In genomic region chr9:35907732-35908483, GRCh38 we compare ENCODE assay signal across 8 cellular contexts. TPM values are rescaled to one million over a fixed set of nuclear protein-coding genes. Genes with fewer than 3 reads are reported as not detected.
DNase-seq lines count a peak whose midpoint lies in the region; ATAC-seq and TF ChIP-seq lines count a peak whose summit lies in the region.

No MANE protein-coding gene starts in this region.

- H3K4me1 Mint-ChIP-seq in activated CD8-positive, alpha-beta T cell treated with anti-CD3 and anti-CD28 coated beads for 36 hours (ENCODE audit: low read depth) = peaks cover 50% of the 10 kb centered on the region

- H3K27me3 Mint-ChIP-seq in activated CD8-positive, alpha-beta T cell treated with anti-CD3 and anti-CD28 coated beads for 36 hours = peaks cover under 1% of the 10 kb centered on the region

- H3K9me3 Mint-ChIP-seq in activated CD8-positive, alpha-beta T cell treated with anti-CD3 and anti-CD28 coated beads for 36 hours = no peaks in the 10 kb centered on the region

- POLR2A ChIA-PET in activated CD8-positive, alpha-beta T cell treated with anti-CD3 and anti-CD28 coated beads for 36 hours (lab: Charles Lee) = no interaction called here

- H3K27me3 ChIP-seq in cardiac muscle cell (no peaks in the 10 kb centered on the region), prostate gland (replicated peaks; ENCODE audit: insufficient read depth) (no peaks in the 10 kb centered on the region)

- no peak overlapping the region for H3K4me3 Mint-ChIP-seq in activated CD8-positive, alpha-beta T cell treated with anti-CD3 and anti-CD28 coated beads for 36 hours

- H3K4me1 ChIP-seq in cardiac muscle cell (ENCODE audit: low read depth) (peaks cover 34% of the 10 kb centered on the region), prostate gland (replicated peaks) (peaks cover 46% of the 10 kb centered on the region)

- H3K4me3 ChIP-seq in cardiac muscle cell (no peak overlapping the region), prostate gland (no peak overlapping the region)

- no peak for TF ChIP-seq CTCF in activated CD8-positive, alpha-beta T cell treated with anti-CD3 and anti-CD28 coated beads for 36 hours (IDR thresholded peaks at IDR 0.05)
- TF ChIP-seq CTCF in cardiac muscle cell (IDR thresholded peaks at IDR 0.05; ENCODE audit: low read depth, low read length) (no peak), prostate gland (IDR thresholded peaks at IDR 0.05) (no peak)

- TF ChIP-seq POLR2A in prostate gland (IDR thresholded peaks at IDR 0.05) = no peak

- peak; percentile 93 for DNase-seq in Caki2 (ENCODE audit: low read depth)
- DNase-seq in LoVo (ENCODE audit: low spot score) = peak; percentile 72
- DNase-seq in activated CD8-positive, alpha-beta T cell treated with anti-CD3 and anti-CD28 coated beads for 36 hours = no peak
- peak; percentile 58 to 94 for DNase-seq in cardiac muscle cell (ENCODE audit: low read depth in 1 of 2, low spot score in 1 of 2)
- DNase-seq in prostate gland (ENCODE audit: low spot score) = peak; percentile 28

- intact Hi-C loops in activated CD8-positive, alpha-beta T cell treated with anti-CD3 and anti-CD28 coated beads for 36 hours (cut with micrococcal nuclease) = loop anchor here (5.0 kb wide), 1 partner anchor 34 kb away; no protein-coding TSS in a partner anchor
- intact Hi-C loops in prostate gland (cut with DNase I) = no loop called here

- CTCF ChIA-PET in activated CD8-positive, alpha-beta T cell treated with anti-CD3 and anti-CD28 coated beads for 36 hours (lab: Charles Lee) = interaction anchor here (0.6 to 5.9 kb wide), 5 partner anchors 11 to 47 kb away, joined by 3 to 147 read pairs (median 4); no protein-coding TSS in a partner anchor

- H3K27ac ChIP-seq in cardiac muscle cell (peak overlapping the region; percentile 63), prostate gland (peak overlapping the region; percentile 79 to 81)

- H3K9me3 ChIP-seq in cardiac muscle cell (ENCODE audit: low read depth) = no peaks in the 10 kb centered on the region
- H3K9me3 ChIP-seq in prostate gland = no peaks in the 10 kb centered on the region

- 42% methylated on average over 13 of the region's 13 CpGs for WGBS in prostate gland

- ATAC-seq in activated CD8-positive, alpha-beta T cell treated with anti-CD3 and anti-CD28 coated beads for 36 hours = peak; percentile 26
- ATAC-seq in HG03196 (IDR thresholded peaks at IDR 0.05; ENCODE audit: unreplicated experiment) (no peak), HG02852 (IDR thresholded peaks at IDR 0.05; ENCODE audit: unreplicated experiment) (no peak), GM21423 (IDR thresholded peaks at IDR 0.05; ENCODE audit: unreplicated experiment) (no peak)

- H3K27ac Mint-ChIP-seq in activated CD8-positive, alpha-beta T cell treated with anti-CD3 and anti-CD28 coated beads for 36 hours = no peak overlapping the region

- H3K36me3 ChIP-seq in cardiac muscle cell = no peaks in the 10 kb centered on the region
- H3K36me3 ChIP-seq in prostate gland = no peaks in the 10 kb centered on the region

- in situ Hi-C loops in Caki2 (cut with HindIII; ENCODE audit: low pct_unique_long_range_greater_than_20kb, low sequenced_read_pairs) = no loop called here

- H3K36me3 Mint-ChIP-seq in activated CD8-positive, alpha-beta T cell treated with anti-CD3 and anti-CD28 coated beads for 36 hours (ENCODE audit: low read depth) = no peaks in the 10 kb centered on the region

RNA-seq across cellular contexts. Expression of gene SPAAR, which starts 1.4 kb away (rescaled TPM):
- not detected in 2 replicates for total RNA-seq in Caki2 (2014; rRNA removed; shearing (Covaris generic); ENCODE audit: low replicate concordance)
- not detected for total RNA-seq in activated CD8-positive, alpha-beta T cell treated with anti-CD3 and anti-CD28 coated beads for 36 hours
- 0.07 and 0.09 TPM in 2 replicates for total RNA-seq in cardiac muscle cell
- polyA plus RNA-seq in cardiac muscle cell = 0.15 TPM in 1 of 2 replicates, not detected in the other
- 10 to 100 TPM in 1 of 2 donors, under 1 TPM in 1; 0.64 to 31.4 TPM for total RNA-seq in prostate gland

RNA-seq across cellular contexts. Expression of gene HRCT1, which starts 1.9 kb away (rescaled TPM):
- total RNA-seq in Caki2 (2014; rRNA removed; shearing (Covaris generic); ENCODE audit: low replicate concordance) = 26.7 and 36.7 TPM in 2 replicates
- total RNA-seq in activated CD8-positive, alpha-beta T cell treated with anti-CD3 and anti-CD28 coated beads for 36 hours = not detected
- total RNA-seq in cardiac muscle cell (not detected in 2 replicates), prostate gland (1 to 10 TPM; 1.3 to 1.5 TPM)
- polyA plus RNA-seq in cardiac muscle cell = not detected in 2 replicates

RNA-seq across cellular contexts. Expression of gene OR13J1, which starts 37.7 kb away (rescaled TPM):
- total RNA-seq in Caki2 (2014; rRNA removed; shearing (Covaris generic); ENCODE audit: low replicate concordance) = not detected in 2 replicates
- total RNA-seq in activated CD8-positive, alpha-beta T cell treated with anti-CD3 and anti-CD28 coated beads for 36 hours = not detected
- total RNA-seq in cardiac muscle cell = not detected in 2 replicates
- not detected in 2 replicates for polyA plus RNA-seq in cardiac muscle cell
- total RNA-seq in prostate gland = not detected

RNA-seq across cellular contexts. Expression of gene OR2S2, which starts 50.0 kb away (rescaled TPM):
- not detected in 2 replicates for total RNA-seq in Caki2 (2014; rRNA removed; shearing (Covaris generic); ENCODE audit: low replicate concordance)
- not detected for total RNA-seq in activated CD8-positive, alpha-beta T cell treated with anti-CD3 and anti-CD28 coated beads for 36 hours
- total RNA-seq in cardiac muscle cell (not detected in 2 replicates), prostate gland (not detected)
- polyA plus RNA-seq in cardiac muscle cell = not detected in 2 replicates

Comparison
In these comparisons a context has a peak if more than half of its experiments do, and no peak if none do; other contexts are left out.
1. RNA of gene HRCT1, which starts 1.9 kb away (total RNA-seq): 26.7 to 36.7 TPM in Caki2; 1.3 to 1.5 TPM in prostate gland, not detected in activated CD8-positive, alpha-beta T cell treated with anti-CD3 and anti-CD28 coated beads for 36 hours and not detected in cardiac muscle cell; every median in the first group is over 10 times any median in the second.